Comparison of ENCODE assay signal across 13 cellular contexts in the genomic region with DNA sequence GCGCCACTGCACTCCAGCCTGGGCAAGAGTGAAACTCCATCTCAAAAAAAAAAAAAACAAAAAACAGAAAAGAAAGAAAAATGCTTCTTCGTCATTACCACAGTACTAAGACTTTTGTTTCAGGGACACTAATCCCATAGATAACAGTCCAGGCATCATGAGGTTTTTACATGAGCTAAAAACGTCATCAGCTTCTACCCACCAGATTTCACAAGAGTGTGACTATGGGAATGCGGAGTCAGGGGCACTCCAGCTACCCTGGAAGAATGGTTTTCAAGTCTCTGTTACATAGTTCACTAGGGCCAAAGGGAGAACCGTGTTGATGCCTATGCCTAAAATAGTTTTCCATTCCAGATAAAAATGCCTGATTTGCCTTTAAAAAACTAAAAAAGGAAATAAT. TPM values are rescaled to one million over a fixed set of nuclear protein-coding genes. Genes with fewer than 3 reads are reported as not detected.
DNase-seq lines count a peak whose midpoint lies in the region; FAIRE-seq and TF ChIP-seq lines count a peak whose summit lies in the region.
"Had no signal": no experiment of that assay in that cellular context is flagged by ENCODE, and none has a peak within 500 bp of the region (broad histone marks: within the 10 kb centered on the region; RNA-seq: fewer than 3 reads in every experiment).

No MANE protein-coding gene starts in this region.

- H3K79me2 ChIP-seq in PC-9 (ENCODE audit: low read depth): peaks cover 75% of the 10 kb centered on the region

- H3K4me3 ChIP-seq in PC-9: no peak overlapping the region
- H3K4me3 ChIP-seq: suprapubic skin had no signal

- POLR2A ChIA-PET in PC-9 (lab: Charles Lee; ENCODE audit: unreplicated experiment): interaction anchor here (0.5 to 0.6 kb wide), 2 partner anchors 184 to 384 kb away, joined by 3 to 7 read pairs; no protein-coding TSS in a partner anchor

- BruUV-seq in PC-9 (replicated peaks; lab: Mats Ljungman, UMichigan): no TSS peak

- H3K4me1 ChIP-seq in PC-9 (replicated peaks; ENCODE audit: insufficient read depth): peaks cover 63% of the 10 kb centered on the region
- H3K4me1 ChIP-seq: BE2C had no signal

- no peak overlapping the region for H2AFZ ChIP-seq in PC-9

- no peaks in the 10 kb centered on the region for H4K20me1 ChIP-seq in PC-9 (ENCODE audit: insufficient read depth)

- peak overlapping the region; percentile 71 for H3K27ac ChIP-seq in PC-9
- H3K27ac ChIP-seq: suprapubic skin had no signal

- no peaks in the 10 kb centered on the region for H3K27me3 ChIP-seq in PC-9 (ENCODE audit: insufficient read depth, low read depth)
- H3K27me3 ChIP-seq: suprapubic skin had no signal

- DNase-seq in COLO829 (ENCODE audit: low spot score) (peak; percentile 62), PC-9 (peak in 1 of 2 experiments; percentile 51), fibroblast of gingiva (ENCODE audit: low read depth) (peak; percentile 38), renal cortical epithelial cell (ENCODE audit: low read depth) (peak; percentile 42), NCI-H1092 (lab: John Stamatoyannopoulos, UW) (no peak), dermis blood vessel endothelial cell (no peak), RCC 7860 (ENCODE audit: low spot score) (no peak)
- no peak for DNase-seq in effector CD4-positive, alpha-beta T cell
- DNase-seq: BE2C, NCI-H1694 treated with DMSO at 0.1 percent for 48 hours, occipital lobe had no signal

- no peak for TF ChIP-seq CTCF in PC-9 (conservative IDR thresholded peaks at IDR 0.05)

- CTCF ChIA-PET in PC-9 (lab: Charles Lee): interaction anchor here (1.2 kb wide), 2 partner anchors 18 to 31 kb away, joined by 5 to 6 read pairs; no protein-coding TSS in a partner anchor

- H3K4me2 ChIP-seq in PC-9: peak overlapping the region; percentile 70

- no peak for FAIRE-seq in RCC 7860 (lab: Jason Lieb, UNC)
- FAIRE-seq: bronchial epithelial cell had no signal

- intact Hi-C loops in PC-9 (cut with micrococcal nuclease; ENCODE audit: unreplicated experiment): loop anchor here (5.0 kb wide), 1 partner anchor 301 kb away; no protein-coding TSS in a partner anchor

- peaks cover 57% of the 10 kb centered on the region for H3F3A ChIP-seq in PC-9 (ENCODE audit: insufficient read depth, low read depth)

- no peaks in the 10 kb centered on the region for H3K9me2 ChIP-seq in PC-9 (ENCODE audit: insufficient read depth)

- no peaks in the 10 kb centered on the region for H3K36me3 ChIP-seq in PC-9 (ENCODE audit: low read depth)
- H3K36me3 ChIP-seq: BE2C, suprapubic skin had no signal

- no peaks in the 10 kb centered on the region for H3K9me3 ChIP-seq in PC-9 (ENCODE audit: insufficient read depth, low read depth)
- H3K9me3 ChIP-seq: BE2C, suprapubic skin had no signal

RNA-seq across cellular contexts. Expression of a gene that starts 33.2 kb away (rescaled TPM):
- 31.9 and 41.0 TPM in 2 replicates for total RNA-seq in PC-9 (2021)
- total RNA-seq in renal cortical epithelial cell: 13.9 and 17.7 TPM in 2 replicates
- total RNA-seq in dermis blood vessel endothelial cell: 1.3 and 1.5 TPM in 2 replicates

Comparison
In these comparisons a context has a peak if more than half of its experiments do, and no peak if none do; other contexts are left out.
1. DNase-seq: peak in COLO829 (single experiment), fibroblast of gingiva (single experiment) and renal cortical epithelial cell (single experiment); none in NCI-H1092 (single experiment), dermis blood vessel endothelial cell (single experiment), RCC 7860 (single experiment) and effector CD4-positive, alpha-beta T cell (single experiment).